1 cellular context compared by ENCODE assay signal in genomic region chr14:79281244-79282199, GRCh38.
TF ChIP-seq lines count a peak whose summit lies in the region.

No MANE protein-coding gene starts in this region.

TF ChIP-seq in GM23338, 12 proteins besides CTCF, POLR2A, EP300 and RAD21 (continued from another document):
- TF ChIP-seq ZNF462 (CRISPR knock-in tag; IDR thresholded peaks at IDR 0.05) (no peak), ZNF114 (CRISPR knock-in tag; IDR thresholded peaks at IDR 0.05) (no peak), EZH2 (IDR thresholded peaks at IDR 0.05; ENCODE audit: low read depth, unreplicated experiment) (no peak), STAT1 (IDR thresholded peaks at IDR 0.05; ENCODE audit: unreplicated experiment) (no peak), NANOG (IDR thresholded peaks at IDR 0.05; ENCODE audit: borderline replicate concordance) (no peak), JUNB (IDR thresholded peaks at IDR 0.05; ENCODE audit: unreplicated experiment) (no peak)
